Comparison of ENCODE assay signal across 8 cellular contexts in genomic region chr10:28381903-28382347, GRCh38.
DNase-seq lines count a peak whose midpoint lies in the region; ATAC-seq lines count a peak whose summit lies in the region.

No MANE protein-coding gene starts in this region.

- peak; percentile 89 for ATAC-seq in GM18861 (IDR thresholded peaks at IDR 0.05; ENCODE audit: unreplicated experiment)
- peak; percentile 90 for ATAC-seq in HG03342 (IDR thresholded peaks at IDR 0.05; ENCODE audit: unreplicated experiment)

- peak; percentile 76 for DNase-seq in ACHN
- peak; percentile 12 to 51 for DNase-seq in NCI-H446 (lab: John Stamatoyannopoulos, UW)
- DNase-seq in activated CD4-positive, alpha-beta T cell treated with anti-CD3 and anti-CD28 coated beads for 1 hour = peak; percentile 72
- DNase-seq in cerebellum (ENCODE audit: low spot score) = peak; percentile 77
- peak; percentile 95 for DNase-seq in left kidney (ENCODE audit: low read depth, low spot score)
- DNase-seq in stimulated activated CD4-positive, alpha-beta T cell treated with anti-CD3 and anti-CD28 coated beads, Interleukin-4, amount 100 ng/mL, for 4 hours = peak; percentile 69 to 75

- in situ Hi-C loops in ACHN (cut with HindIII; ENCODE audit: low pct_ligation_motif_present, low pct_unique_long_range_greater_than_20kb, low sequenced_read_pairs) = loop anchor here (25.0 kb wide), 1 partner anchor 120 kb away; no protein-coding TSS in a partner anchor

Comparison
In these comparisons a context has a peak if more than half of its experiments do, and no peak if none do; other contexts are left out.
1. Peak in every context shown above with its lines: DNase-seq and ATAC-seq.
2. DNase-seq: peak in every context shown above with its lines; median percentile 95 in left kidney; 77 in cerebellum; 76 in ACHN; 72 in activated CD4-positive, alpha-beta T cell treated with anti-CD3 and anti-CD28 coated beads for 1 hour; 72 in stimulated activated CD4-positive, alpha-beta T cell treated with anti-CD3 and anti-CD28 coated beads, Interleukin-4, amount 100 ng/mL, for 4 hours; 32 in NCI-H446.